ENCODE assay signal across 22 cellular contexts in genomic region chr14:36066636-36067035, GRCh38.
DNase-seq lines count a peak whose midpoint lies in the region; ATAC-seq, FAIRE-seq and TF ChIP-seq lines count a peak whose summit lies in the region.
"Had no signal": no experiment of that assay in that cellular context is flagged by ENCODE, and none has a peak within 500 bp of the region (broad histone marks: within the 10 kb centered on the region; RNA-seq: fewer than 3 reads in every experiment).

No MANE protein-coding gene starts in this region.

- H4K91ac ChIP-seq in trophoblast cell (ENCODE audit: low read depth, low read length): no peak overlapping the region

- CTCF ChIA-PET in MCF 10A (lab: Yijun Ruan, JAX): interaction anchor here (0.6 to 11.9 kb wide), 5 partner anchors 30 to 489 kb away, joined by 3 to 180 read pairs (median 4); no protein-coding TSS in a partner anchor
- CTCF ChIA-PET in PC-3 (lab: Charles Lee): no interaction called here

- H3K36me3 ChIP-seq in breast epithelium: no peaks in the 10 kb centered on the region
- no peaks in the 10 kb centered on the region for H3K36me3 ChIP-seq in PC-3 (ENCODE audit: low read depth, low read length)
- no peaks in the 10 kb centered on the region for H3K36me3 ChIP-seq in bronchial epithelial cell (ENCODE audit: control insufficient read depth, insufficient read depth, low read length)
- no peaks in the 10 kb centered on the region for H3K36me3 ChIP-seq in trophoblast cell (ENCODE audit: control insufficient read depth in 1 of 2, insufficient read depth in 2 of 2, low read length in 2 of 2)

- H3K4ac ChIP-seq in trophoblast cell (ENCODE audit: low read depth, low read length): no peak overlapping the region

- H3K27ac Mint-ChIP-seq in MCF 10A (ENCODE audit: low read depth, unreplicated experiment): no peak overlapping the region
- H3K27ac Mint-ChIP-seq: CD4-positive, alpha-beta T cell; GM23338; IgD-negative memory B cell had no signal

- H3K36me3 Mint-ChIP-seq in MCF 10A (ENCODE audit: insufficient read depth, unreplicated experiment): no peaks in the 10 kb centered on the region
- H3K36me3 Mint-ChIP-seq: IgD-negative memory B cell had no signal

- no peak for FAIRE-seq in bronchial epithelial cell (lab: Jason Lieb, UNC)
- FAIRE-seq: A549, GM12878, H54, HepG2 had no signal

- no peaks in the 10 kb centered on the region for H3K9me2 ChIP-seq in PC-3 (replicated peaks; ENCODE audit: low read length)

- no peaks in the 10 kb centered on the region for H3K9me3 ChIP-seq in breast epithelium
- no peaks in the 10 kb centered on the region for H3K9me3 ChIP-seq in PC-3 (ENCODE audit: low read length)
- H3K9me3 ChIP-seq in trophoblast cell (ENCODE audit: insufficient read depth, low read depth, low read length): peaks cover 1% of the 10 kb centered on the region
- H3K9me3 ChIP-seq: A549, Caco-2 had no signal

- H3K27me3 Mint-ChIP-seq in MCF 10A (ENCODE audit: insufficient read depth, unreplicated experiment): no peaks in the 10 kb centered on the region

- DNase-seq in MCF 10A (ENCODE audit: unreplicated experiment) (peak; percentile 40), breast epithelium (ENCODE audit: low spot score in 2 of 2) (no peak), PC-3 (peak; percentile 36), bronchial epithelial cell (ENCODE audit: low read depth) (peak; percentile 60), trophoblast cell (peak; percentile 6 to 78), foreskin melanocyte (no peak), D341Med (ENCODE audit: low spot score) (no peak)
- DNase-seq: AML-193; Caco-2; CD4-positive, alpha-beta T cell; DMS153; DMS79; HCEC 1CT had no signal

- H3F3A ChIP-seq in PC-3 (ENCODE audit: low read length, unreplicated experiment): no peaks in the 10 kb centered on the region

- no peak for ATAC-seq in PC-3
- ATAC-seq in GM18519 (IDR thresholded peaks at IDR 0.05; ENCODE audit: low FRiP score, unreplicated experiment): no peak
- ATAC-seq: A549, GM12878, GM23338, HepG2 had no signal

- no peaks in the 10 kb centered on the region for H3K79me2 ChIP-seq in PC-3 (ENCODE audit: low read length)
- no peaks in the 10 kb centered on the region for H3K79me2 ChIP-seq in trophoblast cell (ENCODE audit: control insufficient read depth, insufficient read depth, low read length, poor library complexity)

- H3K4me3 ChIP-seq in breast epithelium (no peak overlapping the region), PC-3 (ENCODE audit: low read length) (no peak overlapping the region), bronchial epithelial cell (ENCODE audit: low read depth, low read length) (no peak overlapping the region), trophoblast cell (ENCODE audit: low read depth, low read length) (no peak overlapping the region)
- H3K4me3 ChIP-seq: A549, GM12878, GM23338 had no signal

- H3K4me1 ChIP-seq in breast epithelium (no peaks in the 10 kb centered on the region), PC-3 (ENCODE audit: insufficient read depth, low read length) (peaks cover 25% of the 10 kb centered on the region), trophoblast cell (ENCODE audit: control insufficient read depth in 1 of 2, insufficient read depth in 2 of 2, low read length in 2 of 2) (no peaks in the 10 kb centered on the region)
- H3K4me1 ChIP-seq: Caco-2 had no signal

- H4K12ac ChIP-seq in trophoblast cell (ENCODE audit: low read depth, low read length): no peak overlapping the region

- no CpG with 5 or more reads among the region's 4 CpGs for WGBS in trophoblast cell (ENCODE audit: extremely low coverage, insufficient coverage, insufficient read length)

- no peak overlapping the region for H2AK5ac ChIP-seq in trophoblast cell (ENCODE audit: low read length)

- H3K4me2 ChIP-seq in PC-3 (ENCODE audit: low read length) (no peak overlapping the region), trophoblast cell (ENCODE audit: low read length) (no peak overlapping the region)
- H3K4me2 ChIP-seq: A549, GM23338 had no signal

- no peaks in the 10 kb centered on the region for H3K79me1 ChIP-seq in trophoblast cell (ENCODE audit: low read length)

- no peaks in the 10 kb centered on the region for H4K20me1 ChIP-seq in PC-3 (ENCODE audit: low read length)

- H3K27me3 ChIP-seq in breast epithelium: peaks cover 0 to 3% of the 10 kb centered on the region in 2 donors
- H3K27me3 ChIP-seq in PC-3 (ENCODE audit: low read length): peaks cover 31% of the 10 kb centered on the region
- H3K27me3 ChIP-seq in bronchial epithelial cell (ENCODE audit: control insufficient read depth, insufficient read depth, low read length): no peaks in the 10 kb centered on the region
- H3K27me3 ChIP-seq in trophoblast cell (ENCODE audit: insufficient read depth, low read length): no peaks in the 10 kb centered on the region

- no peaks in the 10 kb centered on the region for H3K9me3 Mint-ChIP-seq in MCF 10A (ENCODE audit: unreplicated experiment)
- H3K9me3 Mint-ChIP-seq: CD4-positive, alpha-beta T cell; GM23338 had no signal

- no peak overlapping the region for H2BK5ac ChIP-seq in trophoblast cell (ENCODE audit: low read depth, low read length, poor library complexity)

- peaks cover 10% of the 10 kb centered on the region for H3K4me1 Mint-ChIP-seq in MCF 10A (ENCODE audit: insufficient read depth, unreplicated experiment)

- no peak overlapping the region for H3K23ac ChIP-seq in trophoblast cell (ENCODE audit: low read length)

- H2BK12ac ChIP-seq in trophoblast cell (ENCODE audit: low read length): no peak overlapping the region

- H3K4me3 Mint-ChIP-seq in MCF 10A (ENCODE audit: unreplicated experiment): no peak overlapping the region
- H3K4me3 Mint-ChIP-seq: CD4-positive, alpha-beta T cell; GM23338; IgD-negative memory B cell had no signal

- TF ChIP-seq CTCF in MCF 10A (IDR thresholded peaks at IDR 0.05; ENCODE audit: unreplicated experiment) (no peak), breast epithelium (IDR thresholded peaks at IDR 0.05) (no peak), PC-3 (conservative IDR thresholded peaks at IDR 0.05; ENCODE audit: low read depth, low read length) (no peak), bronchial epithelial cell (IDR thresholded peaks at IDR 0.05; ENCODE audit: insufficient read depth, low read length, severe bottlenecking) (no peak)

- H4K8ac ChIP-seq in trophoblast cell (ENCODE audit: low read depth, low read length): no peak overlapping the region

- BruUV-seq in MCF 10A (replicated peaks; lab: Mats Ljungman, UMichigan): no TSS peak
- BruUV-seq in PC-3 (replicated peaks; lab: Mats Ljungman, UMichigan): no TSS peak

- no peak overlapping the region for H3K14ac ChIP-seq in trophoblast cell (ENCODE audit: low read length)

- H2AFZ ChIP-seq in PC-3 (ENCODE audit: low read length): no peak overlapping the region
- no peak overlapping the region for H2AFZ ChIP-seq in trophoblast cell (ENCODE audit: insufficient read depth, low read length, poor library complexity)
- H2AFZ ChIP-seq: GM23338 had no signal

- H2BK120ac ChIP-seq in trophoblast cell (ENCODE audit: insufficient read depth, low read length, poor library complexity): no peak overlapping the region

- POLR2A ChIA-PET in MCF 10A (lab: Yijun Ruan, JAX): interaction anchor here (0.6 kb wide), 1 partner anchor 1043 kb away, joined by 4 read pairs; no protein-coding TSS in a partner anchor
- POLR2A ChIA-PET in PC-3 (lab: Charles Lee; ENCODE audit: unreplicated experiment): interaction anchor here (0.5 kb wide), 1 partner anchor 1243 kb away, joined by 8 read pairs; no protein-coding TSS in a partner anchor

- H3K9ac ChIP-seq in PC-3 (ENCODE audit: low read length) (no peak overlapping the region), trophoblast cell (ENCODE audit: low read length) (no peak overlapping the region)

- no peak overlapping the region for H3K27ac ChIP-seq in breast epithelium
- H3K27ac ChIP-seq in PC-3 (ENCODE audit: low read length): no peak overlapping the region
- no peak overlapping the region for H3K27ac ChIP-seq in trophoblast cell (ENCODE audit: low read depth, low read length)
- H3K27ac ChIP-seq: 22Rv1, A549, C4-2B had no signal

- no peak overlapping the region for H3K18ac ChIP-seq in trophoblast cell (ENCODE audit: low read length)

- no peak for TF ChIP-seq POLR2A in breast epithelium (IDR thresholded peaks at IDR 0.05)

- intact Hi-C loops in MCF 10A (cut with micrococcal nuclease): no loop called here
- intact Hi-C loops in breast epithelium (cut with DNase I; ENCODE audit: low total_unique reads): no loop called here
- intact Hi-C loops in PC-3 (cut with micrococcal nuclease): loop anchor here (5.0 kb wide), 2 partner anchors 109 to 239 kb away; partner anchors contain the start of gene BRMS1L

Comparison
In these comparisons a context has a peak if more than half of its experiments do, and no peak if none do; other contexts are left out.
1. DNase-seq: peak in MCF 10A (single experiment), PC-3 (single experiment), bronchial epithelial cell (single experiment) and trophoblast cell (2 of 2); none in breast epithelium (0 of 2), foreskin melanocyte (single experiment) and D341Med (single experiment).